Comparison of ENCODE assay signal across 8 cellular contexts in the genomic region with DNA sequence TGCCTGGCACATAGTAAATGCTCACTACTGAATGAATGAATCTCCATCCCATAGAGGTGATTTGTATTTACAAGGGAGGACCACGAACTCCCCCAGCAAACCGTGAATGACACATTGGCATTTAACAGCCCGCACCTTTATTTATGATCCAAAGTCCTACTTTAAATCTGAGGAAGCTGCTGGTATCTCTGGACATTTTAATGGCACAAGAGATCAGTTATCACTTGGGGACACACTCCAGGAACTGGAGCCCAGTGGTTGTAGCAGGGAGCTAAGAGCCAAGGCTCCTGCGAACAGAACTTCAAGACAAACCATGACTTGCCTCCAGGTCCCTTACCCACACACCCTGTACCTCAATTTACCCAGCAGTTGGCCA. TPM values are rescaled to one million over a fixed set of nuclear protein-coding genes. Genes with fewer than 3 reads are reported as not detected.
A peak's percentile ranks its signal among the peaks of the same experiment; 100 is the strongest.
DNase-seq lines count a peak whose midpoint lies in the region; ATAC-seq and TF ChIP-seq lines count a peak whose summit lies in the region.

No MANE protein-coding gene starts in this region.

- peaks cover 43% of the 10 kb centered on the region for H3K4me1 Mint-ChIP-seq in activated naive CD4-positive, alpha-beta T cell treated with anti-CD3 and anti-CD28 coated beads, Interleukin-2, amount 50 U/mL, for 24 hours
- H3K4me1 Mint-ChIP-seq in memory B cell, result peaks cover 29% of the 10 kb centered on the region

- in situ Hi-C loops in astrocyte of the cerebellum (cut with HindIII; ENCODE audit: low sequenced_read_pairs), result no loop called here
- in situ Hi-C loops in transverse colon (cut with MboI; ENCODE audit: low pct_ligation_motif_present in 1 of 4, low pct_unique_long_range_greater_than_20kb in 1 of 4, low sequenced_read_pairs in 3 of 4), result no loop called here

- peak overlapping the region in 3 of 4 donors; percentile 81 to 85 (median 83) for H3K27ac ChIP-seq in transverse colon
- H3K27ac ChIP-seq in effector memory CD4-positive, alpha-beta T cell (ENCODE audit: insufficient read depth, low read length, poor library complexity, severe bottlenecking), result no peak overlapping the region

- H3K9me3 Mint-ChIP-seq in activated naive CD4-positive, alpha-beta T cell treated with anti-CD3 and anti-CD28 coated beads, Interleukin-2, amount 50 U/mL, for 24 hours, result no peaks in the 10 kb centered on the region
- no peaks in the 10 kb centered on the region for H3K9me3 Mint-ChIP-seq in memory B cell

- no peaks in the 10 kb centered on the region for H3K36me3 ChIP-seq in transverse colon
- H3K36me3 ChIP-seq in effector memory CD4-positive, alpha-beta T cell (ENCODE audit: control insufficient read depth, insufficient read depth, low read length), result no peaks in the 10 kb centered on the region

- H3K4me3 ChIP-seq in astrocyte of the cerebellum (ENCODE audit: low read depth, low read length), result peak overlapping the region; percentile 64
- peak overlapping the region in 3 of 4 donors; percentile 72 to 92 (median 72) for H3K4me3 ChIP-seq in transverse colon
- H3K4me3 ChIP-seq in effector memory CD4-positive, alpha-beta T cell (ENCODE audit: insufficient read depth, low read depth, low read length, poor library complexity, severe bottlenecking), result no peak overlapping the region

- no peak for TF ChIP-seq EP300 in transverse colon (IDR thresholded peaks at IDR 0.05; ENCODE audit: low read depth)

- no peak for TF ChIP-seq POLR2A in transverse colon (IDR thresholded peaks at IDR 0.05)

- no peak overlapping the region for H3K27ac Mint-ChIP-seq in activated naive CD4-positive, alpha-beta T cell treated with anti-CD3 and anti-CD28 coated beads, Interleukin-2, amount 50 U/mL, for 24 hours
- no peak overlapping the region for H3K27ac Mint-ChIP-seq in memory B cell

- H3K4me3 Mint-ChIP-seq in activated naive CD4-positive, alpha-beta T cell treated with anti-CD3 and anti-CD28 coated beads, Interleukin-2, amount 50 U/mL, for 24 hours, result peak overlapping the region; percentile 92
- H3K4me3 Mint-ChIP-seq in memory B cell, result peak overlapping the region; percentile 94

- TF ChIP-seq CTCF in astrocyte of the cerebellum (IDR thresholded peaks at IDR 0.05; ENCODE audit: low read depth, low read length, missing control alignments) (no peak), transverse colon (IDR thresholded peaks at IDR 0.05) (no peak)

- H3K4me1 ChIP-seq in transverse colon, result peaks cover 6 to 32% (median 26%) of the 10 kb centered on the region in 4 donors
- peaks cover 11% of the 10 kb centered on the region for H3K4me1 ChIP-seq in effector memory CD4-positive, alpha-beta T cell (ENCODE audit: control insufficient read depth, insufficient read depth, low read length, poor library complexity, severe bottlenecking)

- no peaks in the 10 kb centered on the region for H3K36me3 Mint-ChIP-seq in activated naive CD4-positive, alpha-beta T cell treated with anti-CD3 and anti-CD28 coated beads, Interleukin-2, amount 50 U/mL, for 24 hours
- H3K36me3 Mint-ChIP-seq in memory B cell, result peaks cover 2% of the 10 kb centered on the region

- WGBS in transverse colon (ENCODE audit: low coverage in 1 of 2), 2 donors, result 59% methylated on average over 4 of the region's 4 CpGs; no CpG with 5 or more reads in 1 of the 2 donors

- no peaks in the 10 kb centered on the region for H3K27me3 ChIP-seq in transverse colon
- no peaks in the 10 kb centered on the region for H3K27me3 ChIP-seq in effector memory CD4-positive, alpha-beta T cell (replicated peaks; ENCODE audit: control insufficient read depth, insufficient read depth, low read length, poor library complexity, severe bottlenecking)

- H3K27me3 Mint-ChIP-seq in activated naive CD4-positive, alpha-beta T cell treated with anti-CD3 and anti-CD28 coated beads, Interleukin-2, amount 50 U/mL, for 24 hours, result no peaks in the 10 kb centered on the region
- H3K27me3 Mint-ChIP-seq in memory B cell, result no peaks in the 10 kb centered on the region

- intact Hi-C loops in transverse colon (cut with DNase I; ENCODE audit: low total_unique reads), result no loop called here

- no peak for DNase-seq in activated naive CD4-positive, alpha-beta T cell (lab: John Stamatoyannopoulos, UW)
- DNase-seq in astrocyte of the cerebellum (ENCODE audit: low read depth), result no peak
- DNase-seq in memory B cell (ENCODE audit: low spot score in 2 of 2), result no peak
- no peak for DNase-seq in transverse colon
- DNase-seq in effector memory CD4-positive, alpha-beta T cell, result no peak
- no peak for DNase-seq in NCI-H69 (lab: John Stamatoyannopoulos, UW)

- no peaks in the 10 kb centered on the region for H3K9me3 ChIP-seq in transverse colon
- no peaks in the 10 kb centered on the region for H3K9me3 ChIP-seq in effector memory CD4-positive, alpha-beta T cell (ENCODE audit: control insufficient read depth, low read length)

- no peak for ATAC-seq in memory B cell (ENCODE audit: low read depth)
- ATAC-seq in HG03469 (IDR thresholded peaks at IDR 0.05; ENCODE audit: unreplicated experiment), result no peak

RNA-seq across cellular contexts. Expression of gene CTNNBIP1, which starts 1.2 kb away (rescaled TPM):
- 10 to 100 TPM in 3 of 4 donors, 1 to 10 TPM in 1; 7.9 to 24.4 (median 15.7) TPM for total RNA-seq in transverse colon

RNA-seq across cellular contexts. Expression of gene LZIC, which starts 34.4 kb away (rescaled TPM):
- total RNA-seq in transverse colon, result 10 to 100 TPM; 10.7 to 41.0 (median 26.6) TPM

RNA-seq across cellular contexts. Expression of gene NMNAT1, which starts 34.4 kb away (rescaled TPM):
- total RNA-seq in transverse colon, result 10 to 100 TPM in 3 of 4 donors, 1 to 10 TPM in 1; 7.1 to 39.8 (median 17.9) TPM
